ENCODE assay signal across 9 cellular contexts in the genomic region with DNA sequence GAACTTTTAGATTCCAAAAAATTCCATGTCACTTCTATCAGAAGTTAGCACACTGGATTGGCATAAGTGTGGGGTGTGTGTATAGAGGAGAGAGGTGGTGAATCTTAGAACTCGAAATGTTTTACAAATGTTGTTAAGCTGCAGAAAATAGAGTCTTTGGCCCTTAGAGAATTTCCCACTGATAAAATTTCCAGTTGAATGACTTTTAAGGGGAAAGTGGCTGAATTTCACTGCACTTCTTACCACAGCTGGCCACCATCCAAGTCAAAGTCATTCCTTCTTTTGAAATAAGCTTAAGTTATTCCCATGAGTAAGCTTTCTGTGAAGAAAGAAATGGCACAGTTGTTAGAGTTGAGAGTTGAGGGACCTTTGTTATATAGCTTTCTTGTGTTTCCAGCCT. TPM values are rescaled to one million over a fixed set of nuclear protein-coding genes. Genes with fewer than 3 reads are reported as not detected.
DNase-seq lines count a peak whose midpoint lies in the region; ATAC-seq lines count a peak whose summit lies in the region.
"Had no signal": no experiment of that assay in that cellular context is flagged by ENCODE, and none has a peak within 500 bp of the region (broad histone marks: within the 10 kb centered on the region; RNA-seq: fewer than 3 reads in every experiment).

No MANE protein-coding gene starts in this region.

- H3K27me3 ChIP-seq in skeletal muscle satellite cell (ENCODE audit: control insufficient read depth, insufficient read depth, low read length): no peaks in the 10 kb centered on the region
- H3K27me3 ChIP-seq in mesendoderm (ENCODE audit: insufficient read depth, low read length, poor library complexity): no peaks in the 10 kb centered on the region

- no peaks in the 10 kb centered on the region for H3K36me3 ChIP-seq in SK-N-MC (ENCODE audit: insufficient read depth, low read length)
- H3K36me3 ChIP-seq in skeletal muscle satellite cell (ENCODE audit: insufficient read depth, low read length): peaks cover 26% of the 10 kb centered on the region
- H3K36me3 ChIP-seq in mesendoderm (ENCODE audit: control insufficient read depth, insufficient read depth, low read length): peaks cover 1% of the 10 kb centered on the region

- no peaks in the 10 kb centered on the region for H3K27me3 Mint-ChIP-seq in naive thymus-derived CD8-positive, alpha-beta T cell

- DNase-seq in H4 (ENCODE audit: low spot score): peak; percentile 85
- DNase-seq in SK-N-MC (ENCODE audit: low read depth, low spot score): peak; percentile 86
- DNase-seq in globus pallidus (ENCODE audit: low spot score): peak; percentile 19
- DNase-seq in germinal center (ENCODE audit: low spot score): no peak
- DNase-seq in mesendoderm: no peak
- DNase-seq in naive thymus-derived CD8-positive, alpha-beta T cell: no peak
- DNase-seq in activated naive CD4-positive, alpha-beta T cell treated with Interleukin-2 at 50 U/mL for 16 hours: no peak
- DNase-seq: MM.1S had no signal

- no peaks in the 10 kb centered on the region for H3K9me3 ChIP-seq in SK-N-MC (ENCODE audit: low read depth, low read length)
- no peaks in the 10 kb centered on the region for H3K9me3 ChIP-seq in skeletal muscle satellite cell (replicated peaks; ENCODE audit: low read length)

- H2AK5ac ChIP-seq in mesendoderm (ENCODE audit: low read length): no peak overlapping the region

- H3K27ac ChIP-seq in SK-N-MC: peak overlapping the region; percentile 91
- H3K27ac ChIP-seq in mesendoderm (ENCODE audit: low read depth, low read length): no peak overlapping the region

- H3K9ac ChIP-seq in SK-N-MC (ENCODE audit: insufficient read length) (peak overlapping the region; percentile 12), skeletal muscle satellite cell (ENCODE audit: low read depth, low read length) (peak overlapping the region; percentile 3), mesendoderm (ENCODE audit: low read length) (no peak overlapping the region)

- ATAC-seq in naive thymus-derived CD8-positive, alpha-beta T cell: no peak

- H3K9me3 Mint-ChIP-seq in naive thymus-derived CD8-positive, alpha-beta T cell: no peaks in the 10 kb centered on the region

- peaks cover 59% of the 10 kb centered on the region for H3K4me1 ChIP-seq in skeletal muscle satellite cell (ENCODE audit: control insufficient read depth, insufficient read depth, low read length)
- peaks cover 3% of the 10 kb centered on the region for H3K4me1 ChIP-seq in mesendoderm (ENCODE audit: control insufficient read depth, low read depth, low read length)

- H4K5ac ChIP-seq in mesendoderm (ENCODE audit: low read length): no peak overlapping the region

- POLR2A ChIA-PET in naive thymus-derived CD8-positive, alpha-beta T cell (lab: Charles Lee): interaction anchor here (0.9 to 1.0 kb wide), 2 partner anchors 18 to 20 kb away, joined by 3 to 4 read pairs; no protein-coding TSS in a partner anchor

- no peak overlapping the region for H3K23ac ChIP-seq in mesendoderm (ENCODE audit: low read length)

- peak overlapping the region in 3 of 10 donors; percentile 9 to 46 (median 45) for H3K4me3 Mint-ChIP-seq in naive thymus-derived CD8-positive, alpha-beta T cell

- H2BK120ac ChIP-seq in mesendoderm (ENCODE audit: low read depth, low read length): no peak overlapping the region

- WGBS in mesendoderm (ENCODE audit: extremely low coverage, insufficient coverage, low lambda C conversion rate): no CpG with 5 or more reads among the region's 1 CpG

- H3K4ac ChIP-seq in mesendoderm (ENCODE audit: low read depth, low read length): no peak overlapping the region

- H3K18ac ChIP-seq in mesendoderm (ENCODE audit: low read length): no peak overlapping the region

- peak overlapping the region in 4 of 10 donors; percentile 10 to 44 (median 38) for H3K27ac Mint-ChIP-seq in naive thymus-derived CD8-positive, alpha-beta T cell

- H3K56ac ChIP-seq in mesendoderm (ENCODE audit: low read length): no peak overlapping the region

- H4K8ac ChIP-seq in mesendoderm (ENCODE audit: low read depth, low read length): no peak overlapping the region

- H3K79me1 ChIP-seq in mesendoderm (ENCODE audit: low read length): no peaks in the 10 kb centered on the region

- no peaks in the 10 kb centered on the region for H3K36me3 Mint-ChIP-seq in naive thymus-derived CD8-positive, alpha-beta T cell

- peaks cover 3 to 57% (median 35%) of the 10 kb centered on the region in 4 donors for H3K4me1 Mint-ChIP-seq in naive thymus-derived CD8-positive, alpha-beta T cell

- H3K4me2 ChIP-seq in skeletal muscle satellite cell (ENCODE audit: low read length) (peak overlapping the region; percentile 43), mesendoderm (ENCODE audit: low read length) (no peak overlapping the region)

- no peak overlapping the region for H2BK5ac ChIP-seq in mesendoderm (ENCODE audit: low read length)

- H3K4me3 ChIP-seq in SK-N-MC (peak overlapping the region; percentile 68), skeletal muscle satellite cell (ENCODE audit: low read length) (peak overlapping the region; percentile 12), mesendoderm (ENCODE audit: low read length) (no peak overlapping the region)

- H3K79me2 ChIP-seq in mesendoderm (ENCODE audit: control insufficient read depth, insufficient read depth, low read length): peaks cover 75% of the 10 kb centered on the region

- H2BK15ac ChIP-seq in mesendoderm (replicated peaks; ENCODE audit: low read depth): no peak overlapping the region

RNA-seq across cellular contexts. Expression of gene VCL, which starts 13.8 kb away (rescaled TPM):
- 47.1 and 53.0 TPM in 2 replicates for total RNA-seq in H4 (2014; rRNA removed; shearing (Covaris generic))
- 116 and 137 TPM in 2 replicates for total RNA-seq in skeletal muscle satellite cell (2012; rRNA removed)
- polyA plus RNA-seq in mesendoderm (2013, experiment 1 of 2): 212 TPM
- 218 TPM for polyA plus RNA-seq in mesendoderm (2013, experiment 2 of 2)
- total RNA-seq in naive thymus-derived CD8-positive, alpha-beta T cell: 1 to 10 TPM; 5.0 to 5.9 TPM
- 10 to 100 TPM in 1 of 3 donors, 1 to 10 TPM in 2; 7.8 to 21.2 (median 9.0) TPM for polyA plus RNA-seq in naive thymus-derived CD8-positive, alpha-beta T cell

Comparison
In these comparisons a context has a peak if more than half of its experiments do, and no peak if none do; other contexts are left out.
1. DNase-seq: peak in H4 (single experiment), SK-N-MC (single experiment) and globus pallidus (single experiment); none in germinal center (single experiment), mesendoderm (single experiment), naive thymus-derived CD8-positive, alpha-beta T cell (0 of 10) and activated naive CD4-positive, alpha-beta T cell treated with Interleukin-2 at 50 U/mL for 16 hours (single experiment).